Comparison of ENCODE assay signal across 8 cellular contexts in the genomic region with DNA sequence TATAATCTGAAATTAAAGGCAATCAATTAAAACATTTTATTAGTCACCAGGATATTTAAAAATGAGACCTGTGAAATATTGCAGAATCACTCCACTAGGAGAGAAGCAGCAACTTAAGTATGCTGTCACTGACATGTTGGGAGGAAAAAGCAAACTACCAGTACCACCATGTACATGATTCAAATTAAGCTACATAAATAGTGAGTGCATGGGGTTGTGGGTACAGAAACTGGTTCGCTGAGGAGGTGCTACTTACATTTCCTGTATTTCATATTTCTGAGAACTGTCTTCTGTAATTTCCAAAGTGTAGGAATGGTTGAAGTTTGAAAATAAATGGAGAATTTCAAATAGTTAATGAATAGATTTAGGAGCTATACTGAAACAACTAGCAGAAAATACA. TPM values are rescaled to one million over a fixed set of nuclear protein-coding genes. Genes with fewer than 3 reads are reported as not detected.
DNase-seq lines count a peak whose midpoint lies in the region; ATAC-seq and TF ChIP-seq lines count a peak whose summit lies in the region.

No MANE protein-coding gene starts in this region.

- H3K9me3 ChIP-seq in IMR-90 (ENCODE audit: control insufficient read depth, insufficient read depth, low read length) = no peaks in the 10 kb centered on the region

- dilution Hi-C loops in IMR-90 (cut with HindIII; ENCODE audit: low sequenced_read_pairs, unreplicated experiment) = no loop called here

- H3K9me3 Mint-ChIP-seq in Calu3 (ENCODE audit: low read depth, unreplicated experiment) = no peaks in the 10 kb centered on the region

- no peak overlapping the region; the same call in 2 of the 3 replicates for H2BK15ac ChIP-seq in IMR-90 (ENCODE audit: low read depth, low read length)

- H2BK20ac ChIP-seq in IMR-90 (ENCODE audit: low read depth, low read length) = no peak overlapping the region

- H3K27me3 ChIP-seq in IMR-90 (ENCODE audit: control insufficient read depth, insufficient read depth, low read length) = no peaks in the 10 kb centered on the region

- ATAC-seq in IMR-90 (ENCODE audit: low read depth) (no peak), GM18505 (IDR thresholded peaks at IDR 0.05; ENCODE audit: unreplicated experiment) (no peak), HG02610 (IDR thresholded peaks at IDR 0.05; ENCODE audit: unreplicated experiment) (no peak), HG03460 (IDR thresholded peaks at IDR 0.05; ENCODE audit: unreplicated experiment) (no peak)

- no peaks in the 10 kb centered on the region for H3K36me3 ChIP-seq in IMR-90 (ENCODE audit: control insufficient read depth, insufficient read depth, low read length)

- DNase-seq in Calu3 (no peak), IMR-90 (no peak), caudate nucleus (lab: John Stamatoyannopoulos, UW) (no peak), pons (ENCODE audit: low spot score) (peak; percentile 46), kidney tubule cell (ENCODE audit: low spot score) (no peak)

- H3K27me3 Mint-ChIP-seq in Calu3 (ENCODE audit: unreplicated experiment) = no peaks in the 10 kb centered on the region

- TF ChIP-seq POLR2A in IMR-90 (IDR thresholded peaks at IDR 0.05; ENCODE audit: low read depth, low read length) = no peak
- no peak for TF ChIP-seq POLR2A in GM18505 (IDR thresholded peaks at IDR 0.05; ENCODE audit: borderline replicate concordance, extremely low read depth, insufficient read depth, insufficient read length)

- POLR2A ChIA-PET in IMR-90 (lab: Charles Lee; ENCODE audit: unreplicated experiment) = no interaction called here

- WGBS in IMR-90 (ENCODE audit: extremely low coverage in 2 of 2, insufficient read length in 1 of 2), 2 experiments = no CpG with 5 or more reads among the region's 1 CpG

- peak overlapping the region; percentile 53 for H2BK5ac ChIP-seq in IMR-90 (ENCODE audit: low read depth, low read length, poor library complexity, severe bottlenecking)

- H2BK120ac ChIP-seq in IMR-90 (ENCODE audit: low read depth, low read length) = no peak overlapping the region

- H3K27ac ChIP-seq in IMR-90 (ENCODE audit: insufficient read depth, low read length) (no peak overlapping the region), caudate nucleus (ENCODE audit: low read depth, low read length) (peak overlapping the region; percentile 99)

- no peak overlapping the region for H2AFZ ChIP-seq in IMR-90 (replicated peaks; ENCODE audit: low read length, poor library complexity)

- H2AK5ac ChIP-seq in IMR-90 (ENCODE audit: low read depth, low read length) = no peak overlapping the region; the same call in 1 of the 2 replicates

- H4K91ac ChIP-seq in IMR-90 (ENCODE audit: insufficient read depth, low read depth, low read length) = no peak overlapping the region

- intact Hi-C loops in Calu3 (cut with micrococcal nuclease; ENCODE audit: unreplicated experiment) (loop anchor here (2.0 to 10.0 kb wide), 2 partner anchors 124 to 712 kb away; no protein-coding TSS in a partner anchor), IMR-90 (cut with micrococcal nuclease) (loop anchor here (2.0 to 5.0 kb wide), 3 partner anchors 96 to 907 kb away; partner anchors contain the start of gene GPD2)

- no peak overlapping the region for H2AK9ac ChIP-seq in IMR-90 (replicated peaks; ENCODE audit: low read depth, low read length, poor library complexity)

- H3K4me1 Mint-ChIP-seq in Calu3 (ENCODE audit: low read depth, unreplicated experiment) = peaks cover 42% of the 10 kb centered on the region

- no peaks in the 10 kb centered on the region for H3K9me1 ChIP-seq in IMR-90 (ENCODE audit: insufficient read depth, low read length)

- H4K8ac ChIP-seq in IMR-90 (ENCODE audit: low read depth in 2 of 2, low read length in 2 of 2) = peak overlapping the region in 1 of 2 experiments; percentile 46; a peak in 1 of 4 replicates

- BruUV-seq in Calu3 (replicated peaks; lab: Mats Ljungman, UMichigan) = no TSS peak
- no TSS peak for BruUV-seq in IMR-90 (replicated peaks; lab: Mats Ljungman, UMichigan)

- H3K23ac ChIP-seq in IMR-90 (ENCODE audit: low read depth, low read length) = peak overlapping the region; percentile 85; the same call in 1 of the 2 replicates

- peak overlapping the region; percentile 95 for H3K27ac Mint-ChIP-seq in Calu3 (ENCODE audit: unreplicated experiment)

- H3K4ac ChIP-seq in IMR-90 (ENCODE audit: low read depth, low read length) = no peak overlapping the region

- H3K9ac ChIP-seq in IMR-90 (ENCODE audit: low read depth, low read length) = no peak overlapping the region; the same call in 1 of the 2 replicates

- H3K14ac ChIP-seq in IMR-90 (replicated peaks; ENCODE audit: low read depth, low read length) = 0 out of 2 replicates have a peak overlapping the region, but pooled peaks have one; percentile 48

- H3K18ac ChIP-seq in IMR-90 (ENCODE audit: low read depth, low read length) = no peak overlapping the region

- no peak overlapping the region for H3K4me3 ChIP-seq in IMR-90 (ENCODE audit: insufficient read depth, low read depth, low read length)

- CTCF ChIA-PET in Calu3 (lab: Charles Lee) (interaction anchor here (1.4 kb wide), 1 partner anchor 60 kb away, joined by 4 read pairs; no protein-coding TSS in a partner anchor), IMR-90 (lab: Yijun Ruan, JAX) (interaction anchor here (0.7 to 1.3 kb wide), 2 partner anchors 90 to 853 kb away, joined by 3 read pairs; no protein-coding TSS in a partner anchor)

- no peak overlapping the region for H4K5ac ChIP-seq in IMR-90 (ENCODE audit: low read depth, low read length)

- peak overlapping the region; percentile 66; the same call in 1 of the 2 replicates for H3K4me2 ChIP-seq in IMR-90 (ENCODE audit: low read depth, low read length)

- no peaks in the 10 kb centered on the region for H3K4me1 ChIP-seq in IMR-90 (ENCODE audit: control insufficient read depth, insufficient read depth, low read length)

- peak overlapping the region; percentile 94 for H3K4me3 Mint-ChIP-seq in Calu3 (ENCODE audit: low read depth, unreplicated experiment)

- no peak for TF ChIP-seq CTCF in Calu3 (IDR thresholded peaks at IDR 0.05; ENCODE audit: unreplicated experiment)
- TF ChIP-seq CTCF in IMR-90 (conservative IDR thresholded peaks at IDR 0.05; ENCODE audit: low read depth, low read length) = no peak

- peaks cover 8 to 13% of the 10 kb centered on the region in 2 experiments; a peak in 3 of 4 replicates for H3K79me1 ChIP-seq in IMR-90 (ENCODE audit: low read depth in 1 of 2, low read length in 2 of 2)

- H3K56ac ChIP-seq in IMR-90 (ENCODE audit: extremely low read depth, insufficient read depth, low read length) = no peak overlapping the region

- in situ Hi-C loops in IMR-90 (cut with MboI; ENCODE audit: low sequenced_read_pairs) = loop anchor here (25.0 kb wide), 3 partner anchors 247 to 1522 kb away; no protein-coding TSS in a partner anchor

- H4K20me1 ChIP-seq in IMR-90 (ENCODE audit: insufficient read depth, low read length) = no peaks in the 10 kb centered on the region

- TF ChIP-seq RAD21 in IMR-90 (IDR thresholded peaks at IDR 0.05; ENCODE audit: low read length) = no peak

- H3K36me3 Mint-ChIP-seq in Calu3 (ENCODE audit: insufficient read depth, unreplicated experiment) = peaks cover 40% of the 10 kb centered on the region

TF ChIP-seq in IMR-90, 13 proteins besides CTCF, POLR2A, EP300 and RAD21:
- no peak for TF ChIP-seq RCOR1 (IDR thresholded peaks at IDR 0.05; ENCODE audit: insufficient replicate concordance, low read length)
- no peak for TF ChIP-seq SMC3 (IDR thresholded peaks at IDR 0.05; ENCODE audit: low read depth, low read length)
- no peak for TF ChIP-seq RFX5 (IDR thresholded peaks at IDR 0.05; ENCODE audit: low read depth, low read length)
- TF ChIP-seq CHD1 (IDR thresholded peaks at IDR 0.05; ENCODE audit: low read depth, low read length) = no peak
- TF ChIP-seq, protein P1, sequence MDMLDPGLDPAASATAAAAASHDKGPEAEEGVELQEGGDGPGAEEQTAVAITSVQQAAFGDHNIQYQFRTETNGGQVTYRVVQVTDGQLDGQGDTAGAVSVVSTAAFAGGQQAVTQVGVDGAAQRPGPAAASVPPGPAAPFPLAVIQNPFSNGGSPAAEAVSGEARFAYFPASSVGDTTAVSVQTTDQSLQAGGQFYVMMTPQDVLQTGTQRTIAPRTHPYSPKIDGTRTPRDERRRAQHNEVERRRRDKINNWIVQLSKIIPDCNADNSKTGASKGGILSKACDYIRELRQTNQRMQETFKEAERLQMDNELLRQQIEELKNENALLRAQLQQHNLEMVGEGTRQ (IDR thresholded peaks at IDR 0.05; ENCODE audit: low read depth, low read length) = no peak
- no peak for TF ChIP-seq NFE2L2 (IDR thresholded peaks at IDR 0.05; ENCODE audit: low read depth, low read length)
- no peak for TF ChIP-seq MAFK (IDR thresholded peaks at IDR 0.05; ENCODE audit: low read depth, low read length)
- TF ChIP-seq ELK1 (IDR thresholded peaks at IDR 0.05; ENCODE audit: borderline replicate concordance, low read depth, low read length) = no peak
- no peak for TF ChIP-seq MXI1 (IDR thresholded peaks at IDR 0.05; ENCODE audit: borderline replicate concordance, low read depth, low read length)
- TF ChIP-seq BHLHE40 (IDR thresholded peaks at IDR 0.05; ENCODE audit: low read depth, low read length) = no peak
- TF ChIP-seq FOS (IDR thresholded peaks at IDR 0.05; ENCODE audit: low read depth, low read length) = no peak

RNA-seq across cellular contexts. Expression of gene NR4A2, which starts 7.9 kb away (rescaled TPM):
- total RNA-seq in Calu3 (2022) (4.9 and 6.2 TPM in 2 replicates), IMR-90 (2012; rRNA removed) (0.72 and 2.8 TPM in 2 replicates)
- polyA plus RNA-seq in IMR-90 (2012; rRNA removed) = 2.3 and 13.6 TPM in 2 replicates
- polyA plus RNA-seq in IMR-90 (2012; cell fraction: cytosol; rRNA removed) = 6.8 and 32.0 TPM in 2 replicates
- polyA plus RNA-seq in IMR-90 (2012; cell fraction: nucleus; rRNA removed; ENCODE audit: low replicate concordance) = 258 and 476 TPM in 2 replicates
